14 cellular contexts compared by ENCODE assay signal in genomic region chrX:38636949-38637819, GRCh38.
DNase-seq lines count a peak whose midpoint lies in the region; ATAC-seq, FAIRE-seq and TF ChIP-seq lines count a peak whose summit lies in the region.
"Had no signal": no experiment of that assay in that cellular context is flagged by ENCODE, and none has a peak within 500 bp of the region (broad histone marks: within the 10 kb centered on the region; RNA-seq: fewer than 3 reads in every experiment).

No MANE protein-coding gene starts in this region.

- no peak overlapping the region for H3K27ac Mint-ChIP-seq in activated naive CD8-positive, alpha-beta T cell treated with anti-CD3 and anti-CD28 coated beads, Interleukin-2, amount 50 U/mL, for 24 hours
- no peak overlapping the region for H3K27ac Mint-ChIP-seq in immature natural killer cell

- H3K4me3 ChIP-seq in LNCaP clone FGC (ENCODE audit: low read depth, low read length) (no peak overlapping the region), SK-N-MC (no peak overlapping the region), endothelial cell of umbilical vein (replicated peaks in 1 of 3; ENCODE audit: insufficient read depth in 1 of 3, low read depth in 1 of 3, low read length in 3 of 3) (no peak overlapping the region), skeletal muscle tissue (ENCODE audit: low read length in 3 of 3) (no peak overlapping the region)
- H3K4me3 ChIP-seq: BLaER1, esophagus squamous epithelium had no signal

- H2AFZ ChIP-seq in endothelial cell of umbilical vein (ENCODE audit: low read depth, low read length), result peak overlapping the region; percentile 31

- H3K4me1 ChIP-seq in endothelial cell of umbilical vein (ENCODE audit: control insufficient read depth, extremely low read depth, insufficient read depth, low read length), result peaks cover 11% of the 10 kb centered on the region
- H3K4me1 ChIP-seq in skeletal muscle tissue (ENCODE audit: control insufficient read depth in 3 of 3, insufficient read depth in 3 of 3, low read length in 3 of 3), result peaks cover 21 to 24% (median 23%) of the 10 kb centered on the region in 3 donors
- H3K4me1 ChIP-seq: esophagus squamous epithelium had no signal

- H3K36me3 Mint-ChIP-seq in activated naive CD8-positive, alpha-beta T cell treated with anti-CD3 and anti-CD28 coated beads, Interleukin-2, amount 50 U/mL, for 24 hours (ENCODE audit: low read depth), result no peaks in the 10 kb centered on the region
- no peaks in the 10 kb centered on the region for H3K36me3 Mint-ChIP-seq in immature natural killer cell

- dilution Hi-C loops in endothelial cell of umbilical vein (cut with MboI; ENCODE audit: extremely low pct_ligation_motif_present, low sequenced_read_pairs), result no loop called here

- H3K9me3 Mint-ChIP-seq in activated naive CD8-positive, alpha-beta T cell treated with anti-CD3 and anti-CD28 coated beads, Interleukin-2, amount 50 U/mL, for 24 hours, result no peaks in the 10 kb centered on the region
- H3K9me3 Mint-ChIP-seq in immature natural killer cell, result no peaks in the 10 kb centered on the region

- H3K4me3 Mint-ChIP-seq in activated naive CD8-positive, alpha-beta T cell treated with anti-CD3 and anti-CD28 coated beads, Interleukin-2, amount 50 U/mL, for 24 hours, result no peak overlapping the region
- H3K4me3 Mint-ChIP-seq in immature natural killer cell, result no peak overlapping the region

- TF ChIP-seq POLR2A in endothelial cell of umbilical vein (IDR thresholded peaks at IDR 0.05; ENCODE audit: low read depth, low read length), result no peak

- no peaks in the 10 kb centered on the region for H3K9me1 ChIP-seq in endothelial cell of umbilical vein (replicated peaks; ENCODE audit: control insufficient read depth, extremely low read depth, insufficient read depth, low read length)

- peaks cover 3% of the 10 kb centered on the region for H3K27me3 Mint-ChIP-seq in activated naive CD8-positive, alpha-beta T cell treated with anti-CD3 and anti-CD28 coated beads, Interleukin-2, amount 50 U/mL, for 24 hours
- H3K27me3 Mint-ChIP-seq in immature natural killer cell (ENCODE audit: low read depth in 3 of 3), result peaks cover 0 to 5% (median 2%) of the 10 kb centered on the region in 3 donors

- peak overlapping the region; percentile 36 for H3K4me2 ChIP-seq in endothelial cell of umbilical vein (ENCODE audit: insufficient read depth, low read length)
- H3K4me2 ChIP-seq: BLaER1 had no signal

- H3K9me3 ChIP-seq in SK-N-MC (ENCODE audit: low read depth, low read length) (no peaks in the 10 kb centered on the region), endothelial cell of umbilical vein (replicated peaks; ENCODE audit: control insufficient read depth, insufficient read depth, low read length) (no peaks in the 10 kb centered on the region), skeletal muscle tissue (ENCODE audit: control insufficient read depth in 3 of 3, low read length in 3 of 3) (no peaks in the 10 kb centered on the region)
- H3K9me3 ChIP-seq: BLaER1, esophagus squamous epithelium had no signal

- no peaks in the 10 kb centered on the region for H4K20me1 ChIP-seq in endothelial cell of umbilical vein (replicated peaks; ENCODE audit: control insufficient read depth, extremely low read depth, insufficient read depth, low read length)
- H4K20me1 ChIP-seq: BLaER1 had no signal

- CTCF ChIA-PET in endothelial cell of umbilical vein (lab: Charles Lee), result interaction anchor here (0.9 to 2.7 kb wide), 5 partner anchors 9 to 302 kb away, joined by 3 to 14 read pairs (median 4); no protein-coding TSS in a partner anchor

- DNase-seq in LNCaP clone FGC (ENCODE audit: low read depth) (peak; percentile 38), SK-N-MC (ENCODE audit: low read depth, low spot score) (peak; percentile 16), endothelial cell of umbilical vein (ENCODE audit: low read depth, low spot score) (peak; percentile 80), hippocampal formation (lab: John Stamatoyannopoulos, UW) (no peak), immature natural killer cell (no peak), NCI-H2029 treated with DMSO at 0.1 percent for 48 hours (lab: John Stamatoyannopoulos, UW) (no peak)
- no peak for DNase-seq in activated naive CD8-positive, alpha-beta T cell treated with anti-CD3 and anti-CD28 coated beads, Interleukin-2, amount 50 U/mL, for 24 hours
- DNase-seq: activated gamma-delta T cell treated with Interleukin-2 at 50 U/mL for 16 hours; esophagus squamous epithelium; kidney; NK-92 treated with Interleukin-12 subunit alpha and Interleukin-12 subunit beta, amount 100 ng/mL, for 24 hours; stimulated activated CD4-positive, alpha-beta T cell treated with anti-CD3 and anti-CD28 coated beads, Interleukin-4, amount 100 ng/mL, for 4 hours had no signal

- H3K27me3 ChIP-seq in endothelial cell of umbilical vein (ENCODE audit: control insufficient read depth in 2 of 2, insufficient read depth in 2 of 2, low read length in 2 of 2) (no peaks in the 10 kb centered on the region), skeletal muscle tissue (ENCODE audit: control insufficient read depth in 3 of 3, insufficient read depth in 3 of 3, low read length in 3 of 3) (no peaks in the 10 kb centered on the region)
- H3K27me3 ChIP-seq: BLaER1, esophagus squamous epithelium had no signal

- FAIRE-seq in endothelial cell of umbilical vein (lab: Jason Lieb, UNC), result peak; percentile 79
- FAIRE-seq: kidney had no signal

- peaks cover 12% of the 10 kb centered on the region for H3K4me1 Mint-ChIP-seq in activated naive CD8-positive, alpha-beta T cell treated with anti-CD3 and anti-CD28 coated beads, Interleukin-2, amount 50 U/mL, for 24 hours
- H3K4me1 Mint-ChIP-seq in immature natural killer cell, result peaks cover 0 to 7% of the 10 kb centered on the region in 2 donors

- no peak overlapping the region for H3K9ac ChIP-seq in SK-N-MC (ENCODE audit: insufficient read length)
- no peak overlapping the region for H3K9ac ChIP-seq in endothelial cell of umbilical vein (replicated peaks; ENCODE audit: extremely low read depth, insufficient read depth, low read length)
- H3K9ac ChIP-seq in skeletal muscle tissue (ENCODE audit: low read depth in 1 of 3, low read length in 3 of 3), result peak overlapping the region in 1 of 3 donors; percentile 50
- H3K9ac ChIP-seq: BLaER1 had no signal

- intact Hi-C loops in endothelial cell of umbilical vein (cut with micrococcal nuclease), result no loop called here

- BruUV-seq in endothelial cell of umbilical vein (replicated peaks; lab: Mats Ljungman, UMichigan), result no TSS peak

- H3K27ac ChIP-seq in SK-N-MC, result peak overlapping the region; percentile 27; the same call in 1 of the 2 replicates
- peak overlapping the region; percentile 11 for H3K27ac ChIP-seq in endothelial cell of umbilical vein (ENCODE audit: insufficient read depth, low read depth, low read length)
- peak overlapping the region; percentile 36 for H3K27ac ChIP-seq in skeletal muscle tissue (ENCODE audit: low read depth, low read length)
- H3K27ac ChIP-seq: BLaER1, esophagus squamous epithelium had no signal

- no peaks in the 10 kb centered on the region for H3K79me2 ChIP-seq in endothelial cell of umbilical vein (ENCODE audit: control insufficient read depth, insufficient read depth, low read length)

- H3K36me3 ChIP-seq in SK-N-MC (ENCODE audit: insufficient read depth, low read length), result no peaks in the 10 kb centered on the region
- H3K36me3 ChIP-seq in endothelial cell of umbilical vein (ENCODE audit: control insufficient read depth in 2 of 2, extremely low read depth in 1 of 2, insufficient read depth in 2 of 2, low read length in 2 of 2), result no peaks in the 10 kb centered on the region
- peaks cover 0 to 3% (median 0%) of the 10 kb centered on the region in 3 donors for H3K36me3 ChIP-seq in skeletal muscle tissue (ENCODE audit: control insufficient read depth in 3 of 3, insufficient read depth in 3 of 3, low read length in 3 of 3)
- H3K36me3 ChIP-seq: BLaER1, esophagus squamous epithelium had no signal

- no peak for ATAC-seq in activated naive CD8-positive, alpha-beta T cell treated with anti-CD3 and anti-CD28 coated beads, Interleukin-2, amount 50 U/mL, for 24 hours

- POLR2A ChIA-PET in endothelial cell of umbilical vein (lab: Charles Lee), result no interaction called here

- no peak for TF ChIP-seq CTCF in LNCaP clone FGC (IDR thresholded peaks at IDR 0.05; ENCODE audit: control insufficient read depth, extremely low read depth, insufficient read depth)
- TF ChIP-seq CTCF in endothelial cell of umbilical vein (IDR thresholded peaks at IDR 0.05; ENCODE audit: extremely low read depth in 1 of 2, insufficient read depth in 1 of 2, low read depth in 1 of 2, low read length in 2 of 2), result no peak

TF ChIP-seq in endothelial cell of umbilical vein, 7 proteins besides CTCF, POLR2A, EP300 and RAD21:
- TF ChIP-seq GATA2 (IDR thresholded peaks at IDR 0.05; ENCODE audit: insufficient read depth, insufficient read length, low read depth, low read length) (no peak), JUN (IDR thresholded peaks at IDR 0.05; ENCODE audit: borderline replicate concordance, insufficient read depth, insufficient read length, low read depth) (no peak), EZH2 (IDR thresholded peaks at IDR 0.05; ENCODE audit: borderline replicate concordance, low read depth, low read length, severe bottlenecking) (no peak), MYC (IDR thresholded peaks at IDR 0.05; ENCODE audit: low read depth, low read length) (no peak), MAX (IDR thresholded peaks at IDR 0.05; ENCODE audit: insufficient read depth, insufficient read length) (no peak), FOS (IDR thresholded peaks at IDR 0.05; ENCODE audit: borderline replicate concordance, insufficient read depth, low read length) (no peak), POLR2AphosphoS5 (IDR thresholded peaks at IDR 0.05; ENCODE audit: insufficient read depth, low read depth, low read length) (no peak)

Comparison
In these comparisons a context has a peak if more than half of its experiments do, and no peak if none do; other contexts are left out.
1. DNase-seq: peak in LNCaP clone FGC (single experiment), SK-N-MC (single experiment) and endothelial cell of umbilical vein (single experiment); none in activated naive CD8-positive, alpha-beta T cell treated with anti-CD3 and anti-CD28 coated beads, Interleukin-2, amount 50 U/mL, for 24 hours (single experiment), hippocampal formation (0 of 2), immature natural killer cell (0 of 3) and NCI-H2029 treated with DMSO at 0.1 percent for 48 hours (single experiment).
2. Peak in every context shown above with its lines, with median percentiles within 50 percentile points of each other: H3K27ac ChIP-seq.